ENCODE assay signal across 10 cellular contexts in the genomic region with DNA sequence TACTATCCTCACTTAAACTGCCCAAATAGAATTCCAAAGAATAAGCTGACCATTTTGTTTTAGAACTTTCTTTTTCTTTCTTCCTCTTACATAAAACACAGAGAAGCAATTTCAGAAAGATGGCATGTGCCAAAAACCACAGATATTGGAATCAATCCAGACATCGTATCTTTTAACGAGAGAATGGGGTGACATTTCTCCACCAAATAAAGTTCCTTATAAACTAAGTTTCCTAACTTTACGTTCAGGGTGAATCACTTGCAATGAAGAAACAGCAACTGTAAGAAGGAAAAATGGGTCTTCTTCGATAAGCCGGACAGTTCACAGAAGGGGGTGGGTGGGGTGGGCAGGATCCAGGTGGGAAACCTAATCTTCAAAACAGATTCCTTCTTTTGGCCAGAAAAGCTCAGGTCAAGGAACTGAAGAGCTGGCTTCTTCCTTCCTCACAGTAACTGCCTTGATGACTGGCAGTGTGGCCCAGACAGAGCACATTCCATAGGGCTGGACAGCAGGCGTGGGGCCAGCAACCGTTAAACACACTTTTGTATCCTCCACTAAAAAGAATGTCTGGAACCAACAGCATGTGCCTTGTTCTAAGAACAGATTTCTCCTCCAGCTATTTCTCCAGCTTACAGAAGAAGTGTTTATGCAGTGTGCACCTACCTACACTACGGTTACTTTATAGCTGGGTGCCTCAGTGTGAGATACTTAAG. TPM values are rescaled to one million over a fixed set of nuclear protein-coding genes. Genes with fewer than 3 reads are reported as not detected.
DNase-seq lines count a peak whose midpoint lies in the region; ATAC-seq, FAIRE-seq and TF ChIP-seq lines count a peak whose summit lies in the region.
"Had no signal": no experiment of that assay in that cellular context is flagged by ENCODE, and none has a peak within 500 bp of the region (broad histone marks: within the 10 kb centered on the region; RNA-seq: fewer than 3 reads in every experiment).

No MANE protein-coding gene starts in this region.

- no peak for TF ChIP-seq CTCF in K562 (IDR thresholded peaks at IDR 0.05 in 2 of 3, conservative IDR thresholded peaks at IDR 0.05 in 1 of 3; ENCODE audit: insufficient read depth in 2 of 3, low read depth in 1 of 3, low read length in 3 of 3)
- no peak for TF ChIP-seq CTCF in smooth muscle cell (IDR thresholded peaks at IDR 0.05; ENCODE audit: borderline replicate concordance, insufficient read depth, poor library complexity, severe bottlenecking)

- H3K27me3 ChIP-seq in K562 (ENCODE audit: control insufficient read depth in 2 of 2, insufficient read depth in 2 of 2, low read length in 2 of 2): no peaks in the 10 kb centered on the region
- H3K27me3 ChIP-seq in right cardiac atrium (ENCODE audit: control insufficient read depth, insufficient read depth): no peaks in the 10 kb centered on the region
- H3K27me3 ChIP-seq in smooth muscle cell (ENCODE audit: low read depth): no peaks in the 10 kb centered on the region
- H3K27me3 ChIP-seq: dorsolateral prefrontal cortex had no signal

- BruUV-seq in K562 (replicated peaks; lab: Mats Ljungman, UMichigan): no TSS peak

- no peaks in the 10 kb centered on the region for H3K9me1 ChIP-seq in K562 (ENCODE audit: control insufficient read depth, insufficient read depth, low read length)

- POLR2A ChIA-PET in K562 (lab: Yijun Ruan, JAX): interaction anchor here (1.0 kb wide), 1 partner anchor 10 kb away, joined by 4 read pairs; no protein-coding TSS in a partner anchor

- H3F3A ChIP-seq in smooth muscle cell (ENCODE audit: low read depth): peaks cover 28% of the 10 kb centered on the region

- H3K4me3 ChIP-seq in K562: no peak overlapping the region
- H3K4me3 ChIP-seq in right cardiac atrium (ENCODE audit: low read length): no peak overlapping the region
- H3K4me3 ChIP-seq in smooth muscle cell: peak overlapping the region; percentile 14
- H3K4me3 ChIP-seq: dorsolateral prefrontal cortex had no signal

- H3K9me3 Mint-ChIP-seq in natural killer cell treated with Interleukin-12 subunit alpha and Interleukin-12 subunit beta and Interleukin-15 and Interleukin-18, amount 100 ng/mL, for 72 hours: no peaks in the 10 kb centered on the region
- H3K9me3 Mint-ChIP-seq: activated B cell treated with CpG ODN at 0.5 μM for 24 hours had no signal

- H3K79me2 ChIP-seq in K562 (ENCODE audit: control insufficient read depth, insufficient read depth, low read length): peaks cover 70% of the 10 kb centered on the region
- peaks cover 87% of the 10 kb centered on the region for H3K79me2 ChIP-seq in smooth muscle cell (ENCODE audit: low read depth)

- no peak for TF ChIP-seq RAD21 in K562 (CRISPR knock-in tag; conservative IDR thresholded peaks at IDR 0.05 in 1 of 2, IDR thresholded peaks at IDR 0.05 in 1 of 2)

- CTCF ChIA-PET in K562 (lab: Yijun Ruan, JAX; ENCODE audit: low intra/inter-chr PET ratio): no interaction called here

- H3K4me1 Mint-ChIP-seq in natural killer cell treated with Interleukin-12 subunit alpha and Interleukin-12 subunit beta and Interleukin-15 and Interleukin-18, amount 100 ng/mL, for 72 hours (ENCODE audit: low read depth in 2 of 2): peaks cover 24 to 36% of the 10 kb centered on the region in 2 donors

- no peak for TF ChIP-seq POLR2A in K562 (conservative IDR thresholded peaks at IDR 0.05)

- DNase-seq in HCEC 1CT: peak; percentile 82
- no peak for DNase-seq in K562 (ENCODE audit: extremely low read depth in 1 of 4, low spot score in 3 of 4)
- DNase-seq in right cardiac atrium: peak; percentile 56 to 89 (median 76)
- DNase-seq in smooth muscle cell (lab: John Stamatoyannopoulos, UW; ENCODE audit: unreplicated experiment): no peak
- no peak for DNase-seq in stimulated activated CD4-positive, alpha-beta T cell treated with anti-CD3 and anti-CD28 coated beads, Interleukin-2, amount 100 ng/mL, for 24 hours
- no peak for DNase-seq in NCI-H146 treated with DMSO at 0.1 percent for 48 hours (lab: John Stamatoyannopoulos, UW; ENCODE audit: unreplicated experiment)
- DNase-seq in natural killer cell treated with Interleukin-12 subunit alpha and Interleukin-12 subunit beta and Interleukin-15 and Interleukin-18, amount 100 ng/mL, for 72 hours (ENCODE audit: low spot score): no peak
- DNase-seq: activated B cell treated with CpG ODN at 0.5 μM for 24 hours had no signal

- H3K36me3 ChIP-seq in K562 (ENCODE audit: control insufficient read depth, insufficient read depth, low read length): no peaks in the 10 kb centered on the region; the same call in 2 of the 3 replicates
- H3K36me3 ChIP-seq in smooth muscle cell (ENCODE audit: low read depth): no peaks in the 10 kb centered on the region

- H3K4me2 ChIP-seq in K562 (ENCODE audit: insufficient read depth, low read length) (no peak overlapping the region), smooth muscle cell (peak overlapping the region; percentile 71)

- H3K27ac Mint-ChIP-seq in natural killer cell treated with Interleukin-12 subunit alpha and Interleukin-12 subunit beta and Interleukin-15 and Interleukin-18, amount 100 ng/mL, for 72 hours: no peak overlapping the region
- H3K27ac Mint-ChIP-seq: activated B cell treated with CpG ODN at 0.5 μM for 24 hours had no signal

- H3K9me3 ChIP-seq in K562 (replicated peaks; ENCODE audit: control insufficient read depth, insufficient read depth, low read depth, low read length) (no peaks in the 10 kb centered on the region), right cardiac atrium (ENCODE audit: control insufficient read depth, low read length) (no peaks in the 10 kb centered on the region), smooth muscle cell (replicated peaks; ENCODE audit: low read depth) (no peaks in the 10 kb centered on the region)

- H3K4me1 ChIP-seq in K562 (replicated peaks in 1 of 2; ENCODE audit: control insufficient read depth in 2 of 2, insufficient read depth in 2 of 2, low read length in 2 of 2): peaks cover 26 to 33% of the 10 kb centered on the region in 2 experiments
- peaks cover 25% of the 10 kb centered on the region for H3K4me1 ChIP-seq in right cardiac atrium (ENCODE audit: control insufficient read depth, insufficient read depth, low read length)
- H3K4me1 ChIP-seq in smooth muscle cell (ENCODE audit: low read depth): peaks cover 29% of the 10 kb centered on the region

- intact Hi-C loops in K562 (cut with micrococcal nuclease): no loop called here
- intact Hi-C loops in right cardiac atrium (cut with DNase I): no loop called here

- H3K27me3 Mint-ChIP-seq in natural killer cell treated with Interleukin-12 subunit alpha and Interleukin-12 subunit beta and Interleukin-15 and Interleukin-18, amount 100 ng/mL, for 72 hours: no peaks in the 10 kb centered on the region
- H3K27me3 Mint-ChIP-seq: activated B cell treated with CpG ODN at 0.5 μM for 24 hours had no signal

- no peak for TF ChIP-seq EP300 in K562 (IDR thresholded peaks at IDR 0.05; ENCODE audit: low read length)

- no peak for ATAC-seq in K562
- peak; percentile 70 to 73 for ATAC-seq in right cardiac atrium
- no peak for ATAC-seq in HG03139 (IDR thresholded peaks at IDR 0.05; ENCODE audit: unreplicated experiment)
- ATAC-seq in natural killer cell treated with Interleukin-12 subunit alpha and Interleukin-12 subunit beta and Interleukin-15 and Interleukin-18, amount 100 ng/mL, for 72 hours: no peak

- H3K9ac ChIP-seq in K562 (ENCODE audit: insufficient read depth in 1 of 2, low read depth in 2 of 2, low read length in 2 of 2) (no peak overlapping the region), smooth muscle cell (ENCODE audit: low read depth) (peak overlapping the region; percentile 41)

- H4K20me1 ChIP-seq in K562 (replicated peaks; ENCODE audit: control insufficient read depth, insufficient read depth, low read length) (no peaks in the 10 kb centered on the region), smooth muscle cell (ENCODE audit: low read depth) (peaks cover 57% of the 10 kb centered on the region)

- no peak overlapping the region for H3K4me3 Mint-ChIP-seq in natural killer cell treated with Interleukin-12 subunit alpha and Interleukin-12 subunit beta and Interleukin-15 and Interleukin-18, amount 100 ng/mL, for 72 hours
- H3K4me3 Mint-ChIP-seq: activated B cell treated with CpG ODN at 0.5 μM for 24 hours had no signal

- no peak overlapping the region for H3K27ac ChIP-seq in K562 (ENCODE audit: extremely low read depth, low read depth, low read length)
- no peak overlapping the region for H3K27ac ChIP-seq in right cardiac atrium (ENCODE audit: low read length)
- peak overlapping the region; percentile 92 for H3K27ac ChIP-seq in smooth muscle cell (ENCODE audit: low read depth)

- in situ Hi-C loops in K562 (cut with MboI): loop anchor here (25.0 kb wide), 1 partner anchor 1392 kb away; a partner anchor contains a TSS

- H2AFZ ChIP-seq in K562 (ENCODE audit: low read depth, low read length): no peak overlapping the region
- H2AFZ ChIP-seq in smooth muscle cell (ENCODE audit: low read depth): no peak overlapping the region

- no peak for FAIRE-seq in K562 (lab: Jason Lieb, UNC)

- peaks cover 6% of the 10 kb centered on the region for H3K36me3 Mint-ChIP-seq in natural killer cell treated with Interleukin-12 subunit alpha and Interleukin-12 subunit beta and Interleukin-15 and Interleukin-18, amount 100 ng/mL, for 72 hours

- WGBS in K562 (ENCODE audit: insufficient coverage, low coverage, missing lambda C conversion rate): 75% methylated on average over 8 of the region's 8 CpGs
- 19% methylated on average over 8 of the region's 8 CpGs for WGBS in right cardiac atrium
- WGBS in smooth muscle cell (ENCODE audit: low lambda C conversion rate): 11% methylated on average over 8 of the region's 8 CpGs

RNA-seq across cellular contexts. Expression of a gene that starts 31.5 kb away (rescaled TPM):
- 58.2 and 65.5 TPM in 2 replicates for total RNA-seq in K562 (2011; cell fraction: chromatin; rRNA removed; ENCODE audit: low replicate concordance)
- 39.9 and 41.2 TPM in 2 replicates for total RNA-seq in K562 (2011; cell fraction: nucleolus; rRNA removed)
- 52.9 and 82.7 TPM in 2 replicates for total RNA-seq in K562 (2011; cell fraction: nucleoplasm; rRNA removed)
- 10.2 and 19.6 TPM in 2 replicates for total RNA-seq in K562 (2014; rRNA removed)
- 13.8 and 15.2 TPM in 2 replicates for total RNA-seq in K562 (2014; rRNA removed; fragmentation: Illumina TruSeq; extraction: Trizol)
- 16.0 and 17.5 TPM in 2 replicates for total RNA-seq in K562 (2015; rRNA removed; fragmentation: Illumina TruSeq; extraction: Trizol)
- 44.7 and 45.6 TPM in 2 replicates for total RNA-seq in K562 (2021)
- polyA plus RNA-seq in K562 (2011; rRNA removed): 17.1 and 37.9 TPM in 2 replicates
- polyA plus RNA-seq in K562 (2011; cell fraction: cytosol; rRNA removed): 15.4 and 27.7 TPM in 2 replicates
- 24.4 and 31.2 TPM in 2 replicates for polyA plus RNA-seq in K562 (2011; cell fraction: nucleus; rRNA removed)
- polyA plus RNA-seq in K562 (2012): 20.5 and 29.6 TPM in 2 replicates
- 26.9 and 27.4 TPM in 2 replicates for polyA plus RNA-seq in K562 (2014; fragmentation: Illumina TruSeq; extraction: Trizol)
- polyA plus RNA-seq in K562 (2014; fragmentation: Nextera tagmentation; extraction: Ambion mirVana): 1 to 10 TPM; 7.1 to 8.8 TPM
- polyA plus RNA-seq in K562 (2014; rRNA removed): 15.8 and 18.7 TPM in 2 replicates
- polyA minus RNA-seq in K562 (2011; rRNA and poly(A)+ RNA removed): 30.2 and 46.2 TPM in 2 replicates
- polyA minus RNA-seq in K562 (2011; cell fraction: cytosol; rRNA and poly(A)+ RNA removed): 19.4 and 34.7 TPM in 2 replicates
- 24.1 and 55.8 TPM in 2 replicates for polyA minus RNA-seq in K562 (2011; cell fraction: nucleus; rRNA and poly(A)+ RNA removed)
- 10 to 100 TPM; 37.0 to 75.1 (median 39.8) TPM for total RNA-seq in right cardiac atrium
- 10.7 TPM for polyA plus RNA-seq in right cardiac atrium
- total RNA-seq in smooth muscle cell: 46.4 and 69.1 TPM in 2 replicates
- polyA plus RNA-seq in smooth muscle cell: 27.4 and 37.6 TPM in 2 replicates
- 10 to 100 TPM; 53.5 to 59.0 TPM for total RNA-seq in natural killer cell treated with Interleukin-12 subunit alpha and Interleukin-12 subunit beta and Interleukin-15 and Interleukin-18, amount 100 ng/mL, for 72 hours

Comparison
In these comparisons a context has a peak if more than half of its experiments do, and no peak if none do; other contexts are left out.
1. DNase-seq: peak in HCEC 1CT (single experiment) and right cardiac atrium (3 of 3); none in K562 (0 of 4), smooth muscle cell (single experiment), stimulated activated CD4-positive, alpha-beta T cell treated with anti-CD3 and anti-CD28 coated beads, Interleukin-2, amount 100 ng/mL, for 24 hours (0 of 2), NCI-H146 treated with DMSO at 0.1 percent for 48 hours (single experiment) and natural killer cell treated with Interleukin-12 subunit alpha and Interleukin-12 subunit beta and Interleukin-15 and Interleukin-18, amount 100 ng/mL, for 72 hours (single experiment).
2. ATAC-seq: peak in right cardiac atrium (2 of 2); none in K562 (single experiment), HG03139 (single experiment) and natural killer cell treated with Interleukin-12 subunit alpha and Interleukin-12 subunit beta and Interleukin-15 and Interleukin-18, amount 100 ng/mL, for 72 hours (0 of 2).